21 cellular contexts compared by ENCODE assay signal in genomic region chr9:22175972-22176545, GRCh38.
DNase-seq lines count a peak whose midpoint lies in the region; ATAC-seq and TF ChIP-seq lines count a peak whose summit lies in the region.
"Had no signal": no experiment of that assay in that cellular context is flagged by ENCODE, and none has a peak within 500 bp of the region (broad histone marks: within the 10 kb centered on the region; RNA-seq: fewer than 3 reads in every experiment).

No MANE protein-coding gene starts in this region.

- intact Hi-C loops in ovary (cut with DNase I), result no loop called here

- H3K36me3 ChIP-seq in ovary, result no peaks in the 10 kb centered on the region
- H3K36me3 ChIP-seq: adrenal gland, MG63, neural progenitor cell, SJSA1 had no signal

- ATAC-seq in HG02798 (IDR thresholded peaks at IDR 0.05; ENCODE audit: poor library complexity, unreplicated experiment) (peak; percentile 40), HG02642 (IDR thresholded peaks at IDR 0.05; ENCODE audit: poor library complexity, unreplicated experiment) (no peak)

- no peak for DNase-seq in activated naive CD4-positive, alpha-beta T cell (lab: John Stamatoyannopoulos, UW)
- DNase-seq in KBM-7 (peak; percentile 19), immature natural killer cell (peak in 2 of 3 donors; percentile 0 to 5), NCI-H748 treated with DMSO at 0.1 percent for 48 hours (lab: John Stamatoyannopoulos, UW) (no peak), ovary (no peak)
- DNase-seq: adrenal gland; caudate nucleus; effector CD8-positive, alpha-beta T cell; GDM1; kidney glomerular epithelial cell; MG63; NCI-H187 treated with DMSO at 0.1 percent for 48 hours; NCI-H510A; OCI-M1; retina had no signal

- no peaks in the 10 kb centered on the region for H3K9me3 ChIP-seq in ovary
- H3K9me3 ChIP-seq: adrenal gland, MG63, SJSA1 had no signal

- no peaks in the 10 kb centered on the region for H3K9me3 Mint-ChIP-seq in activated naive CD4-positive, alpha-beta T cell treated with anti-CD3 and anti-CD28 coated beads, Interleukin-2, amount 50 U/mL, for 24 hours
- peaks cover 0 to 9% (median 5%) of the 10 kb centered on the region in 6 donors for H3K9me3 Mint-ChIP-seq in immature natural killer cell
- H3K9me3 Mint-ChIP-seq: neural progenitor cell had no signal

- H3K27ac ChIP-seq in ovary, result no peak overlapping the region
- H3K27ac ChIP-seq: adrenal gland, hepatocyte, neural progenitor cell, SJSA1 had no signal

- H3K27me3 Mint-ChIP-seq in activated naive CD4-positive, alpha-beta T cell treated with anti-CD3 and anti-CD28 coated beads, Interleukin-2, amount 50 U/mL, for 24 hours, result peaks cover 7% of the 10 kb centered on the region
- peaks cover 0 to 4% (median 4%) of the 10 kb centered on the region in 3 donors for H3K27me3 Mint-ChIP-seq in immature natural killer cell (ENCODE audit: low read depth in 3 of 3)

- 88 to 93% (median 90%) methylated on average over 2 of the region's 2 CpGs for WGBS in ovary, 3 donors

- no peak overlapping the region for H3K4me3 ChIP-seq in ovary
- H3K4me3 ChIP-seq: adrenal gland, hepatocyte, MG63, neural progenitor cell, SJSA1 had no signal

- no peak for TF ChIP-seq POLR2A in ovary (IDR thresholded peaks at IDR 0.05)

- no peaks in the 10 kb centered on the region for H3K4me1 ChIP-seq in ovary (ENCODE audit: insufficient read depth)
- H3K4me1 ChIP-seq: adrenal gland, neural progenitor cell, SJSA1 had no signal

- no peak overlapping the region for H3K4me3 Mint-ChIP-seq in activated naive CD4-positive, alpha-beta T cell treated with anti-CD3 and anti-CD28 coated beads, Interleukin-2, amount 50 U/mL, for 24 hours
- H3K4me3 Mint-ChIP-seq in immature natural killer cell, result no peak overlapping the region
- H3K4me3 Mint-ChIP-seq: neural progenitor cell had no signal

- no peak for TF ChIP-seq EP300 in ovary (IDR thresholded peaks at IDR 0.05)

- no peak for TF ChIP-seq CTCF in ovary (IDR thresholded peaks at IDR 0.05)

- H3K27ac Mint-ChIP-seq in activated naive CD4-positive, alpha-beta T cell treated with anti-CD3 and anti-CD28 coated beads, Interleukin-2, amount 50 U/mL, for 24 hours, result peak overlapping the region; percentile 37
- H3K27ac Mint-ChIP-seq in immature natural killer cell, result no peak overlapping the region
- H3K27ac Mint-ChIP-seq: neural progenitor cell had no signal

- H3K36me3 Mint-ChIP-seq in activated naive CD4-positive, alpha-beta T cell treated with anti-CD3 and anti-CD28 coated beads, Interleukin-2, amount 50 U/mL, for 24 hours, result peaks cover 2% of the 10 kb centered on the region
- H3K36me3 Mint-ChIP-seq in immature natural killer cell, result no peaks in the 10 kb centered on the region
- H3K36me3 Mint-ChIP-seq: neural progenitor cell had no signal

- no peaks in the 10 kb centered on the region for H3K27me3 ChIP-seq in ovary
- H3K27me3 ChIP-seq: adrenal gland, hepatocyte, MG63, neural progenitor cell, SJSA1 had no signal

- H3K4me1 Mint-ChIP-seq in activated naive CD4-positive, alpha-beta T cell treated with anti-CD3 and anti-CD28 coated beads, Interleukin-2, amount 50 U/mL, for 24 hours, result peaks cover 10% of the 10 kb centered on the region
- peaks cover 7 to 11% of the 10 kb centered on the region in 2 donors for H3K4me1 Mint-ChIP-seq in immature natural killer cell
- H3K4me1 Mint-ChIP-seq: neural progenitor cell had no signal

- in situ Hi-C loops in KBM-7 (cut with MboI; ENCODE audit: low pct_unique_long_range_greater_than_20kb, low sequenced_read_pairs), result no loop called here

Comparison
In these comparisons a context has a peak if more than half of its experiments do, and no peak if none do; other contexts are left out.
1. DNase-seq: peak in KBM-7 (single experiment) and immature natural killer cell (2 of 3); none in activated naive CD4-positive, alpha-beta T cell (0 of 4), NCI-H748 treated with DMSO at 0.1 percent for 48 hours (single experiment) and ovary (0 of 5).